Comparison of ENCODE assay signal across 20 cellular contexts in the genomic region with DNA sequence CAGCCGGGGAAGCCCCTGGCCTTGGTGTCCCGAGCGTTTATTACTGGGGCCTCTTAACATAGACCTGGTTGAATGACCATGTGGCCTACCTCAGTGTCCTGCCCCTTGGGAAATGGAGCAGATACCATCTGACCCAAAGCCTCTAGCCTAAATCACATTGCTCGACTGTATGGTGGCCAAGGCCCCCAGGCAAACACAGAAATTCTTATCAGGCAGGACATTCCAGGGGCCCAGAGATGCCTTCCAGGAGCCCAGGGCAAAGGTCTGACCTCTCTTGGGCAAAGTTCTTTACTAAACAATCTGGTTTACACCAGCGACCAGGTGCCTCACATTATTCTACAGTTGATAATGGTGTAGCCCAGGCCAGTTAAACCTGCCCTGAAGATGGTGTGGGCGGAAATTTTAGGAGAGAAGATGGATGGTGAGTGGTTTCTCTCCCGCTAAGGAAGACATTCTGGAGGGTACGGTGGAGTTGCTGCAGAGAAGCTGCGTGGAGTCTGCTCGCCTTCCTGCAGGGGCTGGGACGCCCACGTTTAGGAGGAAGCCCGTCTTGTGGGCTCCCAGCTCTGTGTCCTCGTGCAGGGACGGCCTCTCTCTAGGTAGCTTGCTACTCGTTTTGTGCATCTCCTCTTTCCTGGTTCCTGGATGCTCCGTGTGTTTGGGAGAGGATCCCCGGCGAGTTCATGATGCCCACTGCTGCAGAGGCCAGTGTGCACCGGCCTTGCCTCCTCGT. TPM values are rescaled to one million over a fixed set of nuclear protein-coding genes. Genes with fewer than 3 reads are reported as not detected.
"Had no signal": no experiment of that assay in that cellular context is flagged by ENCODE, and none has a peak within 500 bp of the region (broad histone marks: within the 10 kb centered on the region; RNA-seq: fewer than 3 reads in every experiment).

No MANE protein-coding gene starts in this region.

- H3K27me3 ChIP-seq: MG63 had no signal

- H3K4me3 ChIP-seq: MG63 had no signal

- H3K36me3 ChIP-seq: MG63 had no signal

- H3K27ac ChIP-seq: RWPE1 had no signal

- H3K9me3 ChIP-seq: MG63, SK-N-SH had no signal

- DNase-seq: IMR-90; Karpas-422; KG1; MG63; NCI-H1092 treated with DMSO at 0.1 percent for 48 hours; NCI-H1436; NCI-H187; NCI-H2029 treated with DMSO at 0.1 percent for 48 hours; NCI-H2171 treated with DMSO at 0.1 percent for 48 hours; NCI-H526 treated with DMSO at 0.1 percent for 48 hours; NCI-H748 treated with DMSO at 0.1 percent for 48 hours; NK-92 treated with Interleukin-12 subunit alpha and Interleukin-12 subunit beta, amount 100 ng/mL, for 24 hours; PC-3; SHP77; SK-N-SH had no signal

- H3K4me2 ChIP-seq: SK-N-SH had no signal

- H3K9ac ChIP-seq: SK-N-SH had no signal

RNA-seq across cellular contexts. Expression of a gene that starts 21.2 kb away (rescaled TPM):
- total RNA-seq: HepG2, NCI-H460, OCI-LY7, PC-3, SK-MEL-5 had no signal
- polyA plus RNA-seq: HepG2, SK-N-SH had no signal
